9 cellular contexts compared by ENCODE assay signal in the genomic region with DNA sequence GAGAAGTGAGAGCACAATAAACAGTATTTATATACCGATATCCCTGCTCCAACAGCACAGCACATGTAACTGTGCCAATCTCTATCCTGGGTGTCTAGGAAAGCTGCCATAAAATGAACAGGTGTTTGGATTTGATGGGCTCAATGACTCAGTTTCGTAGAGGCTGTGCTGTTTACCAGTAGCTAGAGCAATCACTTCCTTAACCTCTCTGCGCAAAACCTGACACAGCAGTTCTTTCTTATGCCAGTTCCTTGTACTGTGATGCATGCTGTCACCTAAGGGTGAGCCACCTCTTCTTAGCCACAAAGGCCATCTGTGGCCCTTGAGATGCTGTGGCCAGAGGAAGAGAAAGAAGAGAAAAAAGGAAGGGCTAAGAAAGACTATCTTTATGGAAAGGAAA. TPM values are rescaled to one million over a fixed set of nuclear protein-coding genes. Genes with fewer than 3 reads are reported as not detected.
DNase-seq lines count a peak whose midpoint lies in the region; ATAC-seq and TF ChIP-seq lines count a peak whose summit lies in the region.
"Had no signal": no experiment of that assay in that cellular context is flagged by ENCODE, and none has a peak within 500 bp of the region (broad histone marks: within the 10 kb centered on the region; RNA-seq: fewer than 3 reads in every experiment).

No MANE protein-coding gene starts in this region.

- H3K27ac ChIP-seq in GM23338 (ENCODE audit: low read depth), result no peak overlapping the region
- no peak overlapping the region for H3K27ac ChIP-seq in left lung
- H3K27ac ChIP-seq: VCaP had no signal

- H3F3A ChIP-seq in GM23338 (replicated peaks; ENCODE audit: low read depth), result no peaks in the 10 kb centered on the region

- H3K4me1 Mint-ChIP-seq in GM23338, result no peaks in the 10 kb centered on the region

- peaks cover 43% of the 10 kb centered on the region for H3K36me3 Mint-ChIP-seq in GM23338 (ENCODE audit: low read depth)

- peaks cover 2% of the 10 kb centered on the region for H3K27me3 Mint-ChIP-seq in GM23338 (ENCODE audit: insufficient read depth, low read depth, poor library complexity)

- no peaks in the 10 kb centered on the region for H3K27me3 ChIP-seq in GM23338 (ENCODE audit: insufficient read depth)
- no peaks in the 10 kb centered on the region for H3K27me3 ChIP-seq in left lung

- no peaks in the 10 kb centered on the region for H3K9me3 ChIP-seq in left lung

- no peak overlapping the region for H3K4me2 ChIP-seq in GM23338

- H3K4me3 Mint-ChIP-seq in GM23338, result no peak overlapping the region

- H3K36me3 ChIP-seq in GM23338 (ENCODE audit: insufficient read depth) (peaks cover 23% of the 10 kb centered on the region), left lung (peaks cover 0 to 21% of the 10 kb centered on the region in 2 donors)

- intact Hi-C loops in left lung (cut with DNase I), result no loop called here

- no peak for TF ChIP-seq CTCF in GM23338 (conservative IDR thresholded peaks at IDR 0.05; ENCODE audit: low read depth in 2 of 2)
- no peak for TF ChIP-seq CTCF in left lung (IDR thresholded peaks at IDR 0.05)

- H3K79me2 ChIP-seq in GM23338 (replicated peaks; ENCODE audit: insufficient read depth), result no peaks in the 10 kb centered on the region; the same call in 1 of the 2 replicates

- no peaks in the 10 kb centered on the region for H3K4me1 ChIP-seq in GM23338 (ENCODE audit: insufficient read depth)
- no peaks in the 10 kb centered on the region for H3K4me1 ChIP-seq in left lung

- H3K9me3 Mint-ChIP-seq in GM23338, result no peaks in the 10 kb centered on the region

- H3K9me2 ChIP-seq in GM23338 (ENCODE audit: insufficient read depth), result no peaks in the 10 kb centered on the region

- H4K20me1 ChIP-seq in GM23338 (replicated peaks; ENCODE audit: insufficient read depth), result peaks cover 2% of the 10 kb centered on the region; the same call in 1 of the 2 replicates

- H3K27ac Mint-ChIP-seq in GM23338, result 0 out of 2 replicates have a peak overlapping the region, but pooled peaks have one; percentile 54

- H3K4me3 ChIP-seq in GM23338 (no peak overlapping the region), left lung (no peak overlapping the region)

- ATAC-seq in GM18505 (IDR thresholded peaks at IDR 0.05; ENCODE audit: unreplicated experiment) (peak; percentile 40), GM23338 (no peak), left lung (peak; percentile 16)

- no peak overlapping the region for H2AFZ ChIP-seq in GM23338

- DNase-seq in GM23338 (ENCODE audit: low spot score) (no peak), NCI-H1694 treated with DMSO at 0.1 percent for 48 hours (lab: John Stamatoyannopoulos, UW) (peak; percentile 27), left lung (no peak), AG20443 (ENCODE audit: low spot score) (no peak), activated gamma-delta T cell treated with Interleukin-2 at 50 U/mL for 16 hours (no peak), islet precursor cell (no peak)
- DNase-seq in activated CD4-positive, alpha-beta T cell treated with anti-CD3 and anti-CD28 coated beads, Interleukin-2, amount 50 U/mL, for 1 hour, result no peak

- no peak for TF ChIP-seq POLR2A in GM18505 (IDR thresholded peaks at IDR 0.05; ENCODE audit: borderline replicate concordance, extremely low read depth, insufficient read depth, insufficient read length)

TF ChIP-seq in GM23338, 12 proteins besides CTCF, POLR2A, EP300 and RAD21 (continues in another document):
- no peak for TF ChIP-seq CREB1 (CRISPR knock-in tag; IDR thresholded peaks at IDR 0.05; ENCODE audit: low read depth)
- no peak for TF ChIP-seq ZNF331 (CRISPR knock-in tag; IDR thresholded peaks at IDR 0.05; ENCODE audit: low read depth)
- no peak for TF ChIP-seq EZH2phosphoT487 (IDR thresholded peaks at IDR 0.05; ENCODE audit: unreplicated experiment)
- TF ChIP-seq, protein P1, sequence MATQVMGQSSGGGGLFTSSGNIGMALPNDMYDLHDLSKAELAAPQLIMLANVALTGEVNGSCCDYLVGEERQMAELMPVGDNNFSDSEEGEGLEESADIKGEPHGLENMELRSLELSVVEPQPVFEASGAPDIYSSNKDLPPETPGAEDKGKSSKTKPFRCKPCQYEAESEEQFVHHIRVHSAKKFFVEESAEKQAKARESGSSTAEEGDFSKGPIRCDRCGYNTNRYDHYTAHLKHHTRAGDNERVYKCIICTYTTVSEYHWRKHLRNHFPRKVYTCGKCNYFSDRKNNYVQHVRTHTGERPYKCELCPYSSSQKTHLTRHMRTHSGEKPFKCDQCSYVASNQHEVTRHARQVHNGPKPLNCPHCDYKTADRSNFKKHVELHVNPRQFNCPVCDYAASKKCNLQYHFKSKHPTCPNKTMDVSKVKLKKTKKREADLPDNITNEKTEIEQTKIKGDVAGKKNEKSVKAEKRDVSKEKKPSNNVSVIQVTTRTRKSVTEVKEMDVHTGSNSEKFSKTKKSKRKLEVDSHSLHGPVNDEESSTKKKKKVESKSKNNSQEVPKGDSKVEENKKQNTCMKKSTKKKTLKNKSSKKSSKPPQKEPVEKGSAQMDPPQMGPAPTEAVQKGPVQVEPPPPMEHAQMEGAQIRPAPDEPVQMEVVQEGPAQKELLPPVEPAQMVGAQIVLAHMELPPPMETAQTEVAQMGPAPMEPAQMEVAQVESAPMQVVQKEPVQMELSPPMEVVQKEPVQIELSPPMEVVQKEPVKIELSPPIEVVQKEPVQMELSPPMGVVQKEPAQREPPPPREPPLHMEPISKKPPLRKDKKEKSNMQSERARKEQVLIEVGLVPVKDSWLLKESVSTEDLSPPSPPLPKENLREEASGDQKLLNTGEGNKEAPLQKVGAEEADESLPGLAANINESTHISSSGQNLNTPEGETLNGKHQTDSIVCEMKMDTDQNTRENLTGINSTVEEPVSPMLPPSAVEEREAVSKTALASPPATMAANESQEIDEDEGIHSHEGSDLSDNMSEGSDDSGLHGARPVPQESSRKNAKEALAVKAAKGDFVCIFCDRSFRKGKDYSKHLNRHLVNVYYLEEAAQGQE (IDR thresholded peaks at IDR 0.05; ENCODE audit: unreplicated experiment), result no peak
- TF ChIP-seq EZH2 (IDR thresholded peaks at IDR 0.05; ENCODE audit: low read depth, unreplicated experiment), result no peak
- TF ChIP-seq NANOG (IDR thresholded peaks at IDR 0.05; ENCODE audit: borderline replicate concordance), result no peak
- no peak for TF ChIP-seq ZNF114 (CRISPR knock-in tag; IDR thresholded peaks at IDR 0.05)
- no peak for TF ChIP-seq JUNB (IDR thresholded peaks at IDR 0.05; ENCODE audit: unreplicated experiment)
- TF ChIP-seq, protein P2, sequence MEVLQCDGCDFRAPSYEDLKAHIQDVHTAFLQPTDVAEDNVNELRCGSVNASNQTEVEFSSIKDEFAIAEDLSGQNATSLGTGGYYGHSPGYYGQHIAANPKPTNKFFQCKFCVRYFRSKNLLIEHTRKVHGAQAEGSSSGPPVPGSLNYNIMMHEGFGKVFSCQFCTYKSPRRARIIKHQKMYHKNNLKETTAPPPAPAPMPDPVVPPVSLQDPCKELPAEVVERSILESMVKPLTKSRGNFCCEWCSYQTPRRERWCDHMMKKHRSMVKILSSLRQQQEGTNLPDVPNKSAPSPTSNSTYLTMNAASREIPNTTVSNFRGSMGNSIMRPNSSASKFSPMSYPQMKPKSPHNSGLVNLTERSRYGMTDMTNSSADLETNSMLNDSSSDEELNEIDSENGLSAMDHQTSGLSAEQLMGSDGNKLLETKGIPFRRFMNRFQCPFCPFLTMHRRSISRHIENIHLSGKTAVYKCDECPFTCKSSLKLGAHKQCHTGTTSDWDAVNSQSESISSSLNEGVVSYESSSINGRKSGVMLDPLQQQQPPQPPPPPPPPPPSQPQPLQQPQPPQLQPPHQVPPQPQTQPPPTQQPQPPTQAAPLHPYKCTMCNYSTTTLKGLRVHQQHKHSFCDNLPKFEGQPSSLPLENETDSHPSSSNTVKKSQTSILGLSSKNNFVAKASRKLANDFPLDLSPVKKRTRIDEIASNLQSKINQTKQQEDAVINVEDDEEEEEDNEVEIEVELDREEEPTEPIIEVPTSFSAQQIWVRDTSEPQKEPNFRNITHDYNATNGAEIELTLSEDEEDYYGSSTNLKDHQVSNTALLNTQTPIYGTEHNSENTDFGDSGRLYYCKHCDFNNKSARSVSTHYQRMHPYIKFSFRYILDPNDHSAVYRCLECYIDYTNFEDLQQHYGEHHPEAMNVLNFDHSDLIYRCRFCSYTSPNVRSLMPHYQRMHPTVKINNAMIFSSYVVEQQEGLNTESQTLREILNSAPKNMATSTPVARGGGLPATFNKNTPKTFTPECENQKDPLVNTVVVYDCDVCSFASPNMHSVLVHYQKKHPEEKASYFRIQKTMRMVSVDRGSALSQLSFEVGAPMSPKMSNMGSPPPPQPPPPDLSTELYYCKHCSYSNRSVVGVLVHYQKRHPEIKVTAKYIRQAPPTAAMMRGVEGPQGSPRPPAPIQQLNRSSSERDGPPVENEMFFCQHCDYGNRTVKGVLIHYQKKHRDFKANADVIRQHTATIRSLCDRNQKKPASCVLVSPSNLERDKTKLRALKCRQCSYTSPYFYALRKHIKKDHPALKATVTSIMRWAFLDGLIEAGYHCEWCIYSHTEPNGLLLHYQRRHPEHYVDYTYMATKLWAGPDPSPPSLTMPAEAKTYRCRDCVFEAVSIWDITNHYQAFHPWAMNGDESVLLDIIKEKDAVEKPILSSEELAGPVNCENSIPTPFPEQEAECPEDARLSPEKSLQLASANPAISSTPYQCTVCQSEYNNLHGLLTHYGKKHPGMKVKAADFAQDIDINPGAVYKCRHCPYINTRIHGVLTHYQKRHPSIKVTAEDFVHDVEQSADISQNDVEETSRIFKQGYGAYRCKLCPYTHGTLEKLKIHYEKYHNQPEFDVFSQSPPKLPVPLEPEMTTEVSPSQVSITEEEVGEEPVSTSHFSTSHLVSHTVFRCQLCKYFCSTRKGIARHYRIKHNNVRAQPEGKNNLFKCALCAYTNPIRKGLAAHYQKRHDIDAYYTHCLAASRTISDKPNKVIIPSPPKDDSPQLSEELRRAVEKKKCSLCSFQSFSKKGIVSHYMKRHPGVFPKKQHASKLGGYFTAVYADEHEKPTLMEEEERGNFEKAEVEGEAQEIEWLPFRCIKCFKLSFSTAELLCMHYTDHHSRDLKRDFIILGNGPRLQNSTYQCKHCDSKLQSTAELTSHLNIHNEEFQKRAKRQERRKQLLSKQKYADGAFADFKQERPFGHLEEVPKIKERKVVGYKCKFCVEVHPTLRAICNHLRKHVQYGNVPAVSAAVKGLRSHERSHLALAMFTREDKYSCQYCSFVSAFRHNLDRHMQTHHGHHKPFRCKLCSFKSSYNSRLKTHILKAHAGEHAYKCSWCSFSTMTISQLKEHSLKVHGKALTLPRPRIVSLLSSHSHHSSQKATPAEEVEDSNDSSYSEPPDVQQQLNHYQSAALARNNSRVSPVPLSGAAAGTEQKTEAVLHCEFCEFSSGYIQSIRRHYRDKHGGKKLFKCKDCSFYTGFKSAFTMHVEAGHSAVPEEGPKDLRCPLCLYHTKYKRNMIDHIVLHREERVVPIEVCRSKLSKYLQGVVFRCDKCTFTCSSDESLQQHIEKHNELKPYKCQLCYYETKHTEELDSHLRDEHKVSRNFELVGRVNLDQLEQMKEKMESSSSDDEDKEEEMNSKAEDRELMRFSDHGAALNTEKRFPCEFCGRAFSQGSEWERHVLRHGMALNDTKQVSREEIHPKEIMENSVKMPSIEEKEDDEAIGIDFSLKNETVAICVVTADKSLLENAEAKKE (CRISPR knock-in tag; IDR thresholded peaks at IDR 0.05), result no peak

RNA-seq across cellular contexts. Expression of a gene that starts 59.3 kb away (rescaled TPM):
- total RNA-seq in GM23338 (2014; rRNA removed; shearing (Covaris generic)), result 33.0 and 35.6 TPM in 2 replicates
- polyA plus RNA-seq in GM23338 (2016; fragmentation: Nextera tagmentation; extraction: Ambion mirVana), result 25.5 and 39.0 TPM in 2 replicates
- 10 to 100 TPM; 11.5 to 17.8 TPM for total RNA-seq in left lung
